ENCODE assay signal across 1 cellular context in the genomic region with DNA sequence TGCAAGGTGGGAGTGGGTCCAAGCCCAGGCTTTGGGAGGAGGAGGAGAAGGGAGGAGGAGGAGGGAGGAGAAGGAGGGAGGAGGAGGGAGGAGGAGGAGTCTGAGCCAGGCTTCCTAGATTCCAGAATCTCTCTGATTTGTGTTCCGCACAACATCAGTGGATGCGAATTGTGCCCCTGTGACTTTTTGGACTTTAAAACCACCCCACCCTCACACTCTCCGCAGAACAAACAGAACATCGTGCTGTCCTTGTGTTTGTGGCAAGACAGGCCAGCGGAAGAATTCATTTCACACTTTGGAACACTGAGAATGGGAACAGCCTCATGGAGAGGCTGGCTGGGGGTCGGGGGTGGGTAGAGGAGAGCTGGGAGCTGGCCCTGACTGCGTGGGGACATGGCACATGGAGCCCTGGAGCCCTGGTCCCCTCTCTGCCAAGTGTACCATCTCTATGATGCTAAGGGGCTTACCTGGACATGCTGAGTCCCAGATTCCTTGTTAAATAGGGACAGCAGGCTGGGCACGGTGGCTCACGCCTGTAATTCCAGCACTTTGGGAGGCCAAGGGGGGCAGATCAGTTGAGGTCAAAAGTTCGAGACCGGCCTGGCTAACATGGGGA.
TF ChIP-seq lines count a peak whose summit lies in the region.

No MANE protein-coding gene starts in this region.

TF ChIP-seq in liver, 16 proteins besides CTCF, POLR2A, EP300 and RAD21:
- TF ChIP-seq, protein P1, sequence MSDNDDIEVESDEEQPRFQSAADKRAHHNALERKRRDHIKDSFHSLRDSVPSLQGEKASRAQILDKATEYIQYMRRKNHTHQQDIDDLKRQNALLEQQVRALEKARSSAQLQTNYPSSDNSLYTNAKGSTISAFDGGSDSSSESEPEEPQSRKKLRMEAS (IDR thresholded peaks at IDR 0.05), result peak; percentile 96
- TF ChIP-seq RXRA (IDR thresholded peaks at IDR 0.05) (peak in 1 of 2 donors; percentile 53), FOXA2 (IDR thresholded peaks at IDR 0.05) (no peak), SP1 (IDR thresholded peaks at IDR 0.05) (peak; percentile 42), FOXA1 (IDR thresholded peaks at IDR 0.05) (no peak), NR2F2 (IDR thresholded peaks at IDR 0.05) (no peak), EGR1 (IDR thresholded peaks at IDR 0.05; ENCODE audit: low read depth in 2 of 2) (no peak), HNF4A (conservative IDR thresholded peaks at IDR 0.05) (peak; percentile 67 to 83), TAF1 (conservative IDR thresholded peaks at IDR 0.05) (no peak), GABPA (IDR thresholded peaks at IDR 0.05 in 1 of 2, conservative IDR thresholded peaks at IDR 0.05 in 1 of 2) (no peak), HNF4G (IDR thresholded peaks at IDR 0.05) (peak; percentile 11), YY1 (IDR thresholded peaks at IDR 0.05) (peak; percentile 33), JUND (IDR thresholded peaks at IDR 0.05) (no peak)
- TF ChIP-seq, protein P2, sequence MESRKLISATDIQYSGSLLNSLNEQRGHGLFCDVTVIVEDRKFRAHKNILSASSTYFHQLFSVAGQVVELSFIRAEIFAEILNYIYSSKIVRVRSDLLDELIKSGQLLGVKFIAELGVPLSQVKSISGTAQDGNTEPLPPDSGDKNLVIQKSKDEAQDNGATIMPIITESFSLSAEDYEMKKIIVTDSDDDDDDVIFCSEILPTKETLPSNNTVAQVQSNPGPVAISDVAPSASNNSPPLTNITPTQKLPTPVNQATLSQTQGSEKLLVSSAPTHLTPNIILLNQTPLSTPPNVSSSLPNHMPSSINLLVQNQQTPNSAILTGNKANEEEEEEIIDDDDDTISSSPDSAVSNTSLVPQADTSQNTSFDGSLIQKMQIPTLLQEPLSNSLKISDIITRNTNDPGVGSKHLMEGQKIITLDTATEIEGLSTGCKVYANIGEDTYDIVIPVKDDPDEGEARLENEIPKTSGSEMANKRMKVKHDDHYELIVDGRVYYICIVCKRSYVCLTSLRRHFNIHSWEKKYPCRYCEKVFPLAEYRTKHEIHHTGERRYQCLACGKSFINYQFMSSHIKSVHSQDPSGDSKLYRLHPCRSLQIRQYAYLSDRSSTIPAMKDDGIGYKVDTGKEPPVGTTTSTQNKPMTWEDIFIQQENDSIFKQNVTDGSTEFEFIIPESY (IDR thresholded peaks at IDR 0.05), result no peak
- TF ChIP-seq, protein P3, sequence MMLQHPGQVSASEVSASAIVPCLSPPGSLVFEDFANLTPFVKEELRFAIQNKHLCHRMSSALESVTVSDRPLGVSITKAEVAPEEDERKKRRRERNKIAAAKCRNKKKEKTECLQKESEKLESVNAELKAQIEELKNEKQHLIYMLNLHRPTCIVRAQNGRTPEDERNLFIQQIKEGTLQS (IDR thresholded peaks at IDR 0.05), result no peak
- TF ChIP-seq, protein P4, sequence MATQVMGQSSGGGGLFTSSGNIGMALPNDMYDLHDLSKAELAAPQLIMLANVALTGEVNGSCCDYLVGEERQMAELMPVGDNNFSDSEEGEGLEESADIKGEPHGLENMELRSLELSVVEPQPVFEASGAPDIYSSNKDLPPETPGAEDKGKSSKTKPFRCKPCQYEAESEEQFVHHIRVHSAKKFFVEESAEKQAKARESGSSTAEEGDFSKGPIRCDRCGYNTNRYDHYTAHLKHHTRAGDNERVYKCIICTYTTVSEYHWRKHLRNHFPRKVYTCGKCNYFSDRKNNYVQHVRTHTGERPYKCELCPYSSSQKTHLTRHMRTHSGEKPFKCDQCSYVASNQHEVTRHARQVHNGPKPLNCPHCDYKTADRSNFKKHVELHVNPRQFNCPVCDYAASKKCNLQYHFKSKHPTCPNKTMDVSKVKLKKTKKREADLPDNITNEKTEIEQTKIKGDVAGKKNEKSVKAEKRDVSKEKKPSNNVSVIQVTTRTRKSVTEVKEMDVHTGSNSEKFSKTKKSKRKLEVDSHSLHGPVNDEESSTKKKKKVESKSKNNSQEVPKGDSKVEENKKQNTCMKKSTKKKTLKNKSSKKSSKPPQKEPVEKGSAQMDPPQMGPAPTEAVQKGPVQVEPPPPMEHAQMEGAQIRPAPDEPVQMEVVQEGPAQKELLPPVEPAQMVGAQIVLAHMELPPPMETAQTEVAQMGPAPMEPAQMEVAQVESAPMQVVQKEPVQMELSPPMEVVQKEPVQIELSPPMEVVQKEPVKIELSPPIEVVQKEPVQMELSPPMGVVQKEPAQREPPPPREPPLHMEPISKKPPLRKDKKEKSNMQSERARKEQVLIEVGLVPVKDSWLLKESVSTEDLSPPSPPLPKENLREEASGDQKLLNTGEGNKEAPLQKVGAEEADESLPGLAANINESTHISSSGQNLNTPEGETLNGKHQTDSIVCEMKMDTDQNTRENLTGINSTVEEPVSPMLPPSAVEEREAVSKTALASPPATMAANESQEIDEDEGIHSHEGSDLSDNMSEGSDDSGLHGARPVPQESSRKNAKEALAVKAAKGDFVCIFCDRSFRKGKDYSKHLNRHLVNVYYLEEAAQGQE (IDR thresholded peaks at IDR 0.05), result no peak
